1 cellular context compared by ENCODE assay signal in the genomic region with DNA sequence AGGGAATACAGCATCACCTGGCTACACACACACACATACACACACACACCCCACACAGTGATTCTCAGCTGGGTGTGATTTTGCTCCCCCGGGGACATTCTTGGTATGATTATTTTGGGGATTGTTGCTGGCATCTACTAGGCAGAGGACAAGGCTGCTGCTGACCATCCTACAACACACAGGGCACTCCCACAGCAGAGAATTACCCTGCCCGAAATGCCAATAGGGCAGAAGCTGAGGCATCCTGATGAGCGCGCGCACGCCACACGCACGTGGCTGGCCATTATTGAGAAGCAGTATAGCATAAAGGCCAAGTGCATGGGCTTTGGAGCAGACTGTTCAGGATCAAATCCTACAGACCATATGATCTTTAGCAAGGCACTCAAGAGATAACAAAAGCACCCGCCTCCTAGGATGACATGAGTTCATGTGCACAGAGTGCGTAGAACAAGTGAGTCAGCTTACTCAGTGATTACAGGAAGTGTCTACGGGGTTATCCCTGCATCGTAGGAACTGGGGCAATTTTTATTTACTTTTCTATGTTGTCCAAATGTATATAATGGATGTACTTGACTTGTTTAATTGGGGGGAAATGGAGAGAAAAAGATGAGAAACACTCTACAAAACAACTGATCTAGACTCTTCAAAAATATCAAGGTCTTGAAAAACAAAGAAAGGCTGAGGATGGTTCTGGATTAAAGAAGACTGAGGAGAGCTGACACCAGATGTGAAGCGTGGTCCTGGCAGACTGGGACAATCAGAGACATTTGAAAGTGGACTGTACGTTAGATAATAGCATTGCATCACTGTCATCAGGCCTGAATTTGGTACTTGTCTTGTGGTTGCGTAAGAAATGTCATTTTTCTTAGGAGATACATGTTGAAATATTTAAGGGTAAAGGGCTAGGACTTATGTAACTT.
TF ChIP-seq lines count a peak whose summit lies in the region.

No MANE protein-coding gene starts in this region.

TF ChIP-seq in HepG2, 621 proteins besides CTCF, POLR2A, EP300 and RAD21 (continued from another document and continues in another):
- TF ChIP-seq RFXANK (CRISPR knock-in tag; IDR thresholded peaks at IDR 0.05) (no peak), ZNF720 (CRISPR knock-in tag; IDR thresholded peaks at IDR 0.05) (no peak), ZC3H13 (CRISPR knock-in tag; IDR thresholded peaks at IDR 0.05) (no peak), HNF4A (CRISPR knock-in tag; IDR thresholded peaks at IDR 0.05) (peak; percentile 22), ZNF382 (CRISPR knock-in tag; IDR thresholded peaks at IDR 0.05; ENCODE audit: borderline replicate concordance) (no peak), DR1 (CRISPR knock-in tag; IDR thresholded peaks at IDR 0.05) (no peak), NPAS2 (CRISPR knock-in tag; IDR thresholded peaks at IDR 0.05; ENCODE audit: borderline replicate concordance) (no peak), ZNF644 (CRISPR knock-in tag; IDR thresholded peaks at IDR 0.05; ENCODE audit: low read depth) (no peak), RXRA (CRISPR knock-in tag; IDR thresholded peaks at IDR 0.05) (peak; percentile 66; the same call in 1 of the 2 replicates), ONECUT2 (CRISPR knock-in tag; IDR thresholded peaks at IDR 0.05) (no peak), ZNF776 (CRISPR knock-in tag; IDR thresholded peaks at IDR 0.05) (no peak), GLI4 (CRISPR knock-in tag; IDR thresholded peaks at IDR 0.05; ENCODE audit: borderline replicate concordance) (no peak), HDAC6 (IDR thresholded peaks at IDR 0.05; ENCODE audit: low read depth, low read length) (no peak), GTF2F1 (IDR thresholded peaks at IDR 0.05; ENCODE audit: low read length) (no peak), ZNF292 (CRISPR knock-in tag; IDR thresholded peaks at IDR 0.05; ENCODE audit: borderline replicate concordance, low read depth) (no peak), HOXA5 (CRISPR knock-in tag; IDR thresholded peaks at IDR 0.05) (no peak), KAT2B (IDR thresholded peaks at IDR 0.05; ENCODE audit: borderline replicate concordance, low read depth, low read length) (no peak), NFYB (CRISPR knock-in tag; IDR thresholded peaks at IDR 0.05) (no peak), TMF1 (CRISPR knock-in tag; IDR thresholded peaks at IDR 0.05; ENCODE audit: low read depth) (no peak), ZSCAN20 (CRISPR knock-in tag; IDR thresholded peaks at IDR 0.05; ENCODE audit: borderline replicate concordance) (no peak), ZNF652 (CRISPR knock-in tag; IDR thresholded peaks at IDR 0.05; ENCODE audit: borderline replicate concordance, low read depth) (no peak), PHB2 (IDR thresholded peaks at IDR 0.05; ENCODE audit: partially characterized antibody) (no peak), SALL2 (CRISPR knock-in tag; IDR thresholded peaks at IDR 0.05) (no peak), HMGA1 (CRISPR knock-in tag; conservative IDR thresholded peaks at IDR 0.05) (no peak), SCMH1 (CRISPR knock-in tag; IDR thresholded peaks at IDR 0.05; ENCODE audit: borderline replicate concordance) (no peak), ZNF792 (CRISPR knock-in tag; IDR thresholded peaks at IDR 0.05) (peak; percentile 8; the same call in 1 of the 2 replicates), ARNTL (CRISPR knock-in tag; IDR thresholded peaks at IDR 0.05) (0 out of 2 replicates have a peak, but pooled peaks have one; percentile 17), FOXO1 (CRISPR knock-in tag; IDR thresholded peaks at IDR 0.05) (no peak)
- TF ChIP-seq, protein P1, sequence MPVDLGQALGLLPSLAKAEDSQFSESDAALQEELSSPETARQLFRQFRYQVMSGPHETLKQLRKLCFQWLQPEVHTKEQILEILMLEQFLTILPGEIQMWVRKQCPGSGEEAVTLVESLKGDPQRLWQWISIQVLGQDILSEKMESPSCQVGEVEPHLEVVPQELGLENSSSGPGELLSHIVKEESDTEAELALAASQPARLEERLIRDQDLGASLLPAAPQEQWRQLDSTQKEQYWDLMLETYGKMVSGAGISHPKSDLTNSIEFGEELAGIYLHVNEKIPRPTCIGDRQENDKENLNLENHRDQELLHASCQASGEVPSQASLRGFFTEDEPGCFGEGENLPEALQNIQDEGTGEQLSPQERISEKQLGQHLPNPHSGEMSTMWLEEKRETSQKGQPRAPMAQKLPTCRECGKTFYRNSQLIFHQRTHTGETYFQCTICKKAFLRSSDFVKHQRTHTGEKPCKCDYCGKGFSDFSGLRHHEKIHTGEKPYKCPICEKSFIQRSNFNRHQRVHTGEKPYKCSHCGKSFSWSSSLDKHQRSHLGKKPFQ (CRISPR knock-in tag; IDR thresholded peaks at IDR 0.05; ENCODE audit: insufficient replicate concordance), result no peak
- TF ChIP-seq, protein P2, sequence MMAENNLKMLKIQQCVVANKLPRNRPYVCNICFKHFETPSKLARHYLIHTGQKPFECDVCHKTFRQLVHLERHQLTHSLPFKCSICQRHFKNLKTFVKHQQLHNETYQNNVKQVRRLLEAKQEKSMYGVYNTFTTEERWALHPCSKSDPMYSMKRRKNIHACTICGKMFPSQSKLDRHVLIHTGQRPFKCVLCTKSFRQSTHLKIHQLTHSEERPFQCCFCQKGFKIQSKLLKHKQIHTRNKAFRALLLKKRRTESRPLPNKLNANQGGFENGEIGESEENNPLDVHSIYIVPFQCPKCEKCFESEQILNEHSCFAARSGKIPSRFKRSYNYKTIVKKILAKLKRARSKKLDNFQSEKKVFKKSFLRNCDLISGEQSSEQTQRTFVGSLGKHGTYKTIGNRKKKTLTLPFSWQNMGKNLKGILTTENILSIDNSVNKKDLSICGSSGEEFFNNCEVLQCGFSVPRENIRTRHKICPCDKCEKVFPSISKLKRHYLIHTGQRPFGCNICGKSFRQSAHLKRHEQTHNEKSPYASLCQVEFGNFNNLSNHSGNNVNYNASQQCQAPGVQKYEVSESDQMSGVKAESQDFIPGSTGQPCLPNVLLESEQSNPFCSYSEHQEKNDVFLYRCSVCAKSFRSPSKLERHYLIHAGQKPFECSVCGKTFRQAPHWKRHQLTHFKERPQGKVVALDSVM (CRISPR knock-in tag; IDR thresholded peaks at IDR 0.05), result no peak
- TF ChIP-seq, protein P3, sequence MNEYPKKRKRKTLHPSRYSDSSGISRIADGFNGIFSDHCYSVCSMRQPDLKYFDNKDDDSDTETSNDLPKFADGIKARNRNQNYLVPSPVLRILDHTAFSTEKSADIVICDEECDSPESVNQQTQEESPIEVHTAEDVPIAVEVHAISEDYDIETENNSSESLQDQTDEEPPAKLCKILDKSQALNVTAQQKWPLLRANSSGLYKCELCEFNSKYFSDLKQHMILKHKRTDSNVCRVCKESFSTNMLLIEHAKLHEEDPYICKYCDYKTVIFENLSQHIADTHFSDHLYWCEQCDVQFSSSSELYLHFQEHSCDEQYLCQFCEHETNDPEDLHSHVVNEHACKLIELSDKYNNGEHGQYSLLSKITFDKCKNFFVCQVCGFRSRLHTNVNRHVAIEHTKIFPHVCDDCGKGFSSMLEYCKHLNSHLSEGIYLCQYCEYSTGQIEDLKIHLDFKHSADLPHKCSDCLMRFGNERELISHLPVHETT (CRISPR knock-in tag; conservative IDR thresholded peaks at IDR 0.05), result 0 out of 2 replicates have a peak, but pooled peaks have one; percentile 23
- TF ChIP-seq, protein P4, sequence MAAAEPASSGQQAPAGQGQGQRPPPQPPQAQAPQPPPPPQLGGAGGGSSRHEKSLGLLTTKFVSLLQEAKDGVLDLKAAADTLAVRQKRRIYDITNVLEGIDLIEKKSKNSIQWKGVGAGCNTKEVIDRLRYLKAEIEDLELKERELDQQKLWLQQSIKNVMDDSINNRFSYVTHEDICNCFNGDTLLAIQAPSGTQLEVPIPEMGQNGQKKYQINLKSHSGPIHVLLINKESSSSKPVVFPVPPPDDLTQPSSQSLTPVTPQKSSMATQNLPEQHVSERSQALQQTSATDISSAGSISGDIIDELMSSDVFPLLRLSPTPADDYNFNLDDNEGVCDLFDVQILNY (CRISPR knock-in tag; conservative IDR thresholded peaks at IDR 0.05), result no peak
- TF ChIP-seq, protein P5, sequence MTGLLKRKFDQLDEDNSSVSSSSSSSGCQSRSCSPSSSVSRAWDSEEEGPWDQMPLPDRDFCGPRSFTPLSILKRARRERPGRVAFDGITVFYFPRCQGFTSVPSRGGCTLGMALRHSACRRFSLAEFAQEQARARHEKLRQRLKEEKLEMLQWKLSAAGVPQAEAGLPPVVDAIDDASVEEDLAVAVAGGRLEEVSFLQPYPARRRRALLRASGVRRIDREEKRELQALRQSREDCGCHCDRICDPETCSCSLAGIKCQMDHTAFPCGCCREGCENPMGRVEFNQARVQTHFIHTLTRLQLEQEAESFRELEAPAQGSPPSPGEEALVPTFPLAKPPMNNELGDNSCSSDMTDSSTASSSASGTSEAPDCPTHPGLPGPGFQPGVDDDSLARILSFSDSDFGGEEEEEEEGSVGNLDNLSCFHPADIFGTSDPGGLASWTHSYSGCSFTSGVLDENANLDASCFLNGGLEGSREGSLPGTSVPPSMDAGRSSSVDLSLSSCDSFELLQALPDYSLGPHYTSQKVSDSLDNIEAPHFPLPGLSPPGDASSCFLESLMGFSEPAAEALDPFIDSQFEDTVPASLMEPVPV (CRISPR knock-in tag; IDR thresholded peaks at IDR 0.05), result no peak
- TF ChIP-seq, protein P6, sequence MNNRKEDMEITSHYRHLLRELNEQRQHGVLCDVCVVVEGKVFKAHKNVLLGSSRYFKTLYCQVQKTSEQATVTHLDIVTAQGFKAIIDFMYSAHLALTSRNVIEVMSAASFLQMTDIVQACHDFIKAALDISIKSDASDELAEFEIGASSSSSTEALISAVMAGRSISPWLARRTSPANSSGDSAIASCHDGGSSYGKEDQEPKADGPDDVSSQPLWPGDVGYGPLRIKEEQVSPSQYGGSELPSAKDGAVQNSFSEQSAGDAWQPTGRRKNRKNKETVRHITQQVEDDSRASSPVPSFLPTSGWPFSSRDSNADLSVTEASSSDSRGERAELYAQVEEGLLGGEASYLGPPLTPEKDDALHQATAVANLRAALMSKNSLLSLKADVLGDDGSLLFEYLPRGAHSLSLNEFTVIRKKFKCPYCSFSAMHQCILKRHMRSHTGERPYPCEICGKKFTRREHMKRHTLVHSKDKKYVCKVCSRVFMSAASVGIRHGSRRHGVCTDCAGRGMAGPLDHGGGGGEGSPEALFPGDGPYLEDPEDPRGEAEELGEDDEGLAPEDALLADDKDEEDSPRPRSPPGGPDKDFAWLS (CRISPR knock-in tag; IDR thresholded peaks at IDR 0.05; ENCODE audit: borderline replicate concordance), result no peak
- TF ChIP-seq, protein P7, sequence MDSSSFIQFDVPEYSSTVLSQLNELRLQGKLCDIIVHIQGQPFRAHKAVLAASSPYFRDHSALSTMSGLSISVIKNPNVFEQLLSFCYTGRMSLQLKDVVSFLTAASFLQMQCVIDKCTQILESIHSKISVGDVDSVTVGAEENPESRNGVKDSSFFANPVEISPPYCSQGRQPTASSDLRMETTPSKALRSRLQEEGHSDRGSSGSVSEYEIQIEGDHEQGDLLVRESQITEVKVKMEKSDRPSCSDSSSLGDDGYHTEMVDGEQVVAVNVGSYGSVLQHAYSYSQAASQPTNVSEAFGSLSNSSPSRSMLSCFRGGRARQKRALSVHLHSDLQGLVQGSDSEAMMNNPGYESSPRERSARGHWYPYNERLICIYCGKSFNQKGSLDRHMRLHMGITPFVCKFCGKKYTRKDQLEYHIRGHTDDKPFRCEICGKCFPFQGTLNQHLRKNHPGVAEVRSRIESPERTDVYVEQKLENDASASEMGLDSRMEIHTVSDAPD (CRISPR knock-in tag; IDR thresholded peaks at IDR 0.05), result no peak
- TF ChIP-seq, protein P8, sequence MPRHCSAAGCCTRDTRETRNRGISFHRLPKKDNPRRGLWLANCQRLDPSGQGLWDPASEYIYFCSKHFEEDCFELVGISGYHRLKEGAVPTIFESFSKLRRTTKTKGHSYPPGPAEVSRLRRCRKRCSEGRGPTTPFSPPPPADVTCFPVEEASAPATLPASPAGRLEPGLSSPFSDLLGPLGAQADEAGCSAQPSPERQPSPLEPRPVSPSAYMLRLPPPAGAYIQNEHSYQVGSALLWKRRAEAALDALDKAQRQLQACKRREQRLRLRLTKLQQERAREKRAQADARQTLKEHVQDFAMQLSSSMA (CRISPR knock-in tag; IDR thresholded peaks at IDR 0.05), result no peak
- TF ChIP-seq, protein P9, sequence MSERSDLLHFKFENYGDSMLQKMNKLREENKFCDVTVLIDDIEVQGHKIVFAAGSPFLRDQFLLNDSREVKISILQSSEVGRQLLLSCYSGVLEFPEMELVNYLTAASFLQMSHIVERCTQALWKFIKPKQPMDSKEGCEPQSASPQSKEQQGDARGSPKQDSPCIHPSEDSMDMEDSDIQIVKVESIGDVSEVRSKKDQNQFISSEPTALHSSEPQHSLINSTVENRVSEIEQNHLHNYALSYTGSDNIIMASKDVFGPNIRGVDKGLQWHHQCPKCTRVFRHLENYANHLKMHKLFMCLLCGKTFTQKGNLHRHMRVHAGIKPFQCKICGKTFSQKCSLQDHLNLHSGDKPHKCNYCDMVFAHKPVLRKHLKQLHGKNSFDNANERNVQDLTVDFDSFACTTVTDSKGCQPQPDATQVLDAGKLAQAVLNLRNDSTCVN (CRISPR knock-in tag; IDR thresholded peaks at IDR 0.05; ENCODE audit: borderline replicate concordance), result no peak
- TF ChIP-seq, protein P10, sequence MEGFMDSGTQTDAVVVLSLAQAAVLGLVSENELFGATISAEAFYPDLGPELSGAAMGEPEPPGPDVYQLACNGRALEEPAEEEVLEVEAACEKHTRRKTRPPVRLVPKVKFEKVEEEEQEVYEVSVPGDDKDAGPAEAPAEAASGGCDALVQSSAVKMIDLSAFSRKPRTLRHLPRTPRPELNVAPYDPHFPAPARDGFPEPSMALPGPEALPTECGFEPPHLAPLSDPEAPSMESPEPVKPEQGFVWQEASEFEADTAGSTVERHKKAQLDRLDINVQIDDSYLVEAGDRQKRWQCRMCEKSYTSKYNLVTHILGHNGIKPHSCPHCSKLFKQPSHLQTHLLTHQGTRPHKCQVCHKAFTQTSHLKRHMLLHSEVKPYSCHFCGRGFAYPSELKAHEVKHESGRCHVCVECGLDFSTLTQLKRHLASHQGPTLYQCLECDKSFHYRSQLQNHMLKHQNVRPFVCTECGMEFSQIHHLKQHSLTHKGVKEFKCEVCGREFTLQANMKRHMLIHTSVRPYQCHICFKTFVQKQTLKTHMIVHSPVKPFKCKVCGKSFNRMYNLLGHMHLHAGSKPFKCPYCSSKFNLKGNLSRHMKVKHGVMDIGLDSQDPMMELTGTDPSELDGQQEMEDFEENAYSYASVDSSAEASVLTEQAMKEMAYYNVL (CRISPR knock-in tag; IDR thresholded peaks at IDR 0.05; ENCODE audit: borderline replicate concordance), result no peak
- TF ChIP-seq, protein P11, sequence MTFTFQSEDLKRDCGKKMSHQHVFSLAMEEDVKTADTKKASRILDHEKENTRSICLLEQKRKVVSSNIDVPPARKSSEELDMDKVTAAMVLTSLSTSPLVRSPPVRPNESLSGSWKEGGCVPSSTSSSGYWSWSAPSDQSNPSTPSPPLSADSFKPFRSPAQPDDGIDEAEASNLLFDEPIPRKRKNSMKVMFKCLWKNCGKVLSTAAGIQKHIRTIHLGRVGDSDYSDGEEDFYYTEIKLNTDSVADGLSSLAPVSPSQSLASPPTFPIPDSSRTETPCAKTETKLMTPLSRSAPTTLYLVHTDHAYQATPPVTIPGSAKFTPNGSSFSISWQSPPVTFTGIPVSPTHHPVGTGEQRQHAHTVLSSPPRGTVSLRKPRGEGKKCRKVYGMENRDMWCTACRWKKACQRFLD (CRISPR knock-in tag; IDR thresholded peaks at IDR 0.05; ENCODE audit: borderline replicate concordance), result no peak
- TF ChIP-seq, protein P12, sequence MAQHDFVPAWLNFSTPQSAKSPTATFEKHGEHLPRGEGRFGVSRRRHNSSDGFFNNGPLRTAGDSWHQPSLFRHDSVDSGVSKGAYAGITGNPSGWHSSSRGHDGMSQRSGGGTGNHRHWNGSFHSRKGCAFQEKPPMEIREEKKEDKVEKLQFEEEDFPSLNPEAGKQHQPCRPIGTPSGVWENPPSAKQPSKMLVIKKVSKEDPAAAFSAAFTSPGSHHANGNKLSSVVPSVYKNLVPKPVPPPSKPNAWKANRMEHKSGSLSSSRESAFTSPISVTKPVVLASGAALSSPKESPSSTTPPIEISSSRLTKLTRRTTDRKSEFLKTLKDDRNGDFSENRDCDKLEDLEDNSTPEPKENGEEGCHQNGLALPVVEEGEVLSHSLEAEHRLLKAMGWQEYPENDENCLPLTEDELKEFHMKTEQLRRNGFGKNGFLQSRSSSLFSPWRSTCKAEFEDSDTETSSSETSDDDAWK (CRISPR knock-in tag; IDR thresholded peaks at IDR 0.05), result no peak
